In genomic region chr12:27060740-27061139, GRCh38 we compare ENCODE assay signal across 2 cellular contexts.
TF ChIP-seq lines count a peak whose summit lies in the region.

No MANE protein-coding gene starts in this region.

TF ChIP-seq in HepG2, 621 proteins besides CTCF, POLR2A, EP300 and RAD21:
- 0 out of 2 replicates have a peak, but pooled peaks have one; percentile 14 for TF ChIP-seq CEBPB (IDR thresholded peaks at IDR 0.05; ENCODE audit: borderline replicate concordance, low read depth, low read length)
- TF ChIP-seq NCOA5 (CRISPR knock-in tag; IDR thresholded peaks at IDR 0.05) = no peak

TF ChIP-seq in SK-N-SH, 30 proteins besides CTCF, POLR2A, EP300 and RAD21:
- TF ChIP-seq RXRA (IDR thresholded peaks at IDR 0.05; ENCODE audit: borderline replicate concordance, low read depth) = no peak
- no peak for TF ChIP-seq POLR2AphosphoS5 (IDR thresholded peaks at IDR 0.05; ENCODE audit: low read depth, low read length)
- TF ChIP-seq, protein P1, sequence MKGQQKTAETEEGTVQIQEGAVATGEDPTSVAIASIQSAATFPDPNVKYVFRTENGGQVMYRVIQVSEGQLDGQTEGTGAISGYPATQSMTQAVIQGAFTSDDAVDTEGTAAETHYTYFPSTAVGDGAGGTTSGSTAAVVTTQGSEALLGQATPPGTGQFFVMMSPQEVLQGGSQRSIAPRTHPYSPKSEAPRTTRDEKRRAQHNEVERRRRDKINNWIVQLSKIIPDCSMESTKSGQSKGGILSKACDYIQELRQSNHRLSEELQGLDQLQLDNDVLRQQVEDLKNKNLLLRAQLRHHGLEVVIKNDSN (IDR thresholded peaks at IDR 0.05; ENCODE audit: borderline replicate concordance, low read depth) = no peak
- TF ChIP-seq RFX5 (IDR thresholded peaks at IDR 0.05; ENCODE audit: low read length) = no peak
- TF ChIP-seq, protein P2, sequence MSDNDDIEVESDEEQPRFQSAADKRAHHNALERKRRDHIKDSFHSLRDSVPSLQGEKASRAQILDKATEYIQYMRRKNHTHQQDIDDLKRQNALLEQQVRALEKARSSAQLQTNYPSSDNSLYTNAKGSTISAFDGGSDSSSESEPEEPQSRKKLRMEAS (IDR thresholded peaks at IDR 0.05; ENCODE audit: low read depth) = no peak
- no peak for TF ChIP-seq FOXJ3 (CRISPR knock-in tag; IDR thresholded peaks at IDR 0.05)
- no peak for TF ChIP-seq FOXM1 (IDR thresholded peaks at IDR 0.05; ENCODE audit: low read depth)
- TF ChIP-seq, protein P3, sequence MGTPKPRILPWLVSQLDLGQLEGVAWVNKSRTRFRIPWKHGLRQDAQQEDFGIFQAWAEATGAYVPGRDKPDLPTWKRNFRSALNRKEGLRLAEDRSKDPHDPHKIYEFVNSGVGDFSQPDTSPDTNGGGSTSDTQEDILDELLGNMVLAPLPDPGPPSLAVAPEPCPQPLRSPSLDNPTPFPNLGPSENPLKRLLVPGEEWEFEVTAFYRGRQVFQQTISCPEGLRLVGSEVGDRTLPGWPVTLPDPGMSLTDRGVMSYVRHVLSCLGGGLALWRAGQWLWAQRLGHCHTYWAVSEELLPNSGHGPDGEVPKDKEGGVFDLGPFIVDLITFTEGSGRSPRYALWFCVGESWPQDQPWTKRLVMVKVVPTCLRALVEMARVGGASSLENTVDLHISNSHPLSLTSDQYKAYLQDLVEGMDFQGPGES (IDR thresholded peaks at IDR 0.05; ENCODE audit: low read depth, low read length) = no peak
- TF ChIP-seq MEF2A (IDR thresholded peaks at IDR 0.05; ENCODE audit: borderline replicate concordance, low read depth) = no peak
- TF ChIP-seq FOSL2 (IDR thresholded peaks at IDR 0.05; ENCODE audit: borderline replicate concordance, low read depth) = no peak
- TF ChIP-seq REST (IDR thresholded peaks at IDR 0.05; ENCODE audit: low read depth, low read length) = no peak
- no peak for TF ChIP-seq NFIC (IDR thresholded peaks at IDR 0.05; ENCODE audit: borderline replicate concordance)
- TF ChIP-seq GATA2 (CRISPR knock-in tag; IDR thresholded peaks at IDR 0.05) = no peak
- TF ChIP-seq YY1 (IDR thresholded peaks at IDR 0.05; ENCODE audit: low read depth) = no peak
- TF ChIP-seq TCF12 (IDR thresholded peaks at IDR 0.05) = no peak
- no peak for TF ChIP-seq PBX3 (IDR thresholded peaks at IDR 0.05)
- TF ChIP-seq ELF1 (IDR thresholded peaks at IDR 0.05) = no peak
- TF ChIP-seq, protein P4, sequence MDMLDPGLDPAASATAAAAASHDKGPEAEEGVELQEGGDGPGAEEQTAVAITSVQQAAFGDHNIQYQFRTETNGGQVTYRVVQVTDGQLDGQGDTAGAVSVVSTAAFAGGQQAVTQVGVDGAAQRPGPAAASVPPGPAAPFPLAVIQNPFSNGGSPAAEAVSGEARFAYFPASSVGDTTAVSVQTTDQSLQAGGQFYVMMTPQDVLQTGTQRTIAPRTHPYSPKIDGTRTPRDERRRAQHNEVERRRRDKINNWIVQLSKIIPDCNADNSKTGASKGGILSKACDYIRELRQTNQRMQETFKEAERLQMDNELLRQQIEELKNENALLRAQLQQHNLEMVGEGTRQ (IDR thresholded peaks at IDR 0.05; ENCODE audit: borderline replicate concordance, low read depth, low read length) = no peak
- no peak for TF ChIP-seq SIN3A (IDR thresholded peaks at IDR 0.05; ENCODE audit: borderline replicate concordance, low read depth, low read length)
